In genomic region chr18:64311859-64312258, GRCh38 we compare ENCODE assay signal across 36 cellular contexts.
"Had no signal": no experiment of that assay in that cellular context is flagged by ENCODE, and none has a peak within 500 bp of the region (broad histone marks: within the 10 kb centered on the region; RNA-seq: fewer than 3 reads in every experiment).

No MANE protein-coding gene starts in this region.

- H3K27ac Mint-ChIP-seq: activated naive CD4-positive, alpha-beta T cell treated with anti-CD3 and anti-CD28 coated beads for 36 hours; activated naive CD4-positive, alpha-beta T cell treated with anti-CD3 and anti-CD28 coated beads, Interleukin-2, amount 10 ng/mL, durations not matched to agents 7 days and 5 days; activated naive CD4-positive, alpha-beta T cell treated with anti-CD3 and anti-CD28 coated beads, Interleukin-2, amount 50 U/mL, for 24 hours; activated naive CD4-positive, alpha-beta T cell treated with anti-CD3 and anti-CD28 coated beads, Interleukin-2, amount 50 U/mL, for 72 hours; activated naive CD8-positive, alpha-beta T cell; activated naive CD8-positive, alpha-beta T cell treated with anti-CD3 and anti-CD28 coated beads for 36 hours; activated naive CD8-positive, alpha-beta T cell treated with anti-CD3 and anti-CD28 coated beads, Interleukin-2, amount 10 ng/mL, durations not matched to agents 7 days and 5 days; activated naive CD8-positive, alpha-beta T cell treated with anti-CD3 and anti-CD28 coated beads, Interleukin-2, amount 50 U/mL, for 24 hours; activated T-cell treated with anti-CD3 and anti-CD28 coated beads, Interleukin-2, amount 50 U/mL, for 24 hours; activated T-cell treated with anti-CD3 and anti-CD28 coated beads, Interleukin-2, amount 50 U/mL, for 72 hours; activated T-helper 1 cell treated with anti-CD3 and anti-CD28 coated beads, Interleukin-12 subunit alpha, Interleukin-12 subunit beta, Interleukin-2, Interleukin-4 antibody, amounts not matched to agents 30 ng/mL and 10 ng/mL and 1 ng/mL, durations not matched to agents 14 hours and 24 hours and 36 hours; activated T-helper 17 cell treated with anti-CD3 and anti-CD28 coated beads, Interleukin-2, amount 50 U/mL, for 72 hours; activated T-helper 2 cell treated with anti-CD3 and anti-CD28 coated beads, Interferon-gamma antibody, Interleukin-2, Interleukin-4, amounts not matched to agents 10 μg/mL and 5 μg/mL and 100 μg/mL, durations not matched to agents 14 hours and 24 hours and 36 hours; brain had no signal

- H3K27me3 Mint-ChIP-seq: activated naive CD4-positive, alpha-beta T cell treated with anti-CD3 and anti-CD28 coated beads, Interleukin-2, amount 10 ng/mL, durations not matched to agents 7 days and 5 days; activated naive CD4-positive, alpha-beta T cell treated with anti-CD3 and anti-CD28 coated beads, Interleukin-2, amount 50 U/mL, for 24 hours; activated naive CD8-positive, alpha-beta T cell; activated naive CD8-positive, alpha-beta T cell treated with anti-CD3 and anti-CD28 coated beads for 36 hours; activated naive CD8-positive, alpha-beta T cell treated with anti-CD3 and anti-CD28 coated beads, Interleukin-2, amount 10 ng/mL, durations not matched to agents 7 days and 5 days; activated naive CD8-positive, alpha-beta T cell treated with anti-CD3 and anti-CD28 coated beads, Interleukin-2, amount 50 U/mL, for 24 hours; activated T-cell treated with anti-CD3 and anti-CD28 coated beads, Interleukin-2, amount 50 U/mL, for 24 hours; activated T-helper 17 cell treated with anti-CD3 and anti-CD28 coated beads, Interleukin-2, amount 50 U/mL, for 72 hours; brain; central memory CD8-positive, alpha-beta T cell had no signal

- H3K9me3 ChIP-seq: adrenal gland, ascending aorta, body of pancreas, breast epithelium had no signal

- DNase-seq: activated effector memory CD4-positive, alpha-beta T cell treated with anti-CD3 and anti-CD28 coated beads, Interleukin-2, amount 50 U/mL, for 16 hours; activated effector memory CD4-positive, alpha-beta T cell treated with Interleukin-2 at 50 U/mL for 16 hours; activated gamma-delta T cell; activated gamma-delta T cell treated with Interleukin-2 at 50 U/mL for 16 hours; activated naive CD4-positive, alpha-beta T cell; activated naive CD4-positive, alpha-beta T cell treated with anti-CD3 and anti-CD28 coated beads for 36 hours; activated naive CD4-positive, alpha-beta T cell treated with anti-CD3 and anti-CD28 coated beads, Interleukin-2, amount 10 ng/mL, durations not matched to agents 7 days and 5 days; activated naive CD4-positive, alpha-beta T cell treated with anti-CD3 and anti-CD28 coated beads, Interleukin-2, amount 50 U/mL, for 16 hours; activated naive CD4-positive, alpha-beta T cell treated with Interleukin-2 at 50 U/mL for 16 hours; activated naive CD8-positive, alpha-beta T cell treated with anti-CD3 and anti-CD28 coated beads for 36 hours; activated naive CD8-positive, alpha-beta T cell treated with anti-CD3 and anti-CD28 coated beads, Interleukin-2, amount 10 ng/mL, durations not matched to agents 7 days and 5 days; activated naive CD8-positive, alpha-beta T cell treated with anti-CD3 and anti-CD28 coated beads, Interleukin-2, amount 50 U/mL, for 24 hours; activated T-cell treated with anti-CD3 and anti-CD28 coated beads, Interleukin-2, amount 50 U/mL, for 24 hours; activated T-cell treated with anti-CD3 and anti-CD28 coated beads, Interleukin-2, amount 50 U/mL, for 4 hours; activated T-cell treated with anti-CD3 and anti-CD28 coated beads, Interleukin-2, amount 50 U/mL, for 48 hours; activated T-cell treated with anti-CD3 and anti-CD28 coated beads, Interleukin-2, amount 50 U/mL, for 72 hours; adrenal gland; amniotic stem cell; amygdala; anterior cingulate cortex; aorta; body of pancreas; brain microvascular endothelial cell; caudate nucleus; central memory CD4-positive, alpha-beta T cell; cerebellar nuclear complex had no signal

- H3K4me1 Mint-ChIP-seq: activated naive CD4-positive, alpha-beta T cell treated with anti-CD3 and anti-CD28 coated beads, Interleukin-2, amount 10 ng/mL, durations not matched to agents 7 days and 5 days; activated naive CD4-positive, alpha-beta T cell treated with anti-CD3 and anti-CD28 coated beads, Interleukin-2, amount 50 U/mL, for 24 hours; activated naive CD8-positive, alpha-beta T cell treated with anti-CD3 and anti-CD28 coated beads for 36 hours; activated naive CD8-positive, alpha-beta T cell treated with anti-CD3 and anti-CD28 coated beads, Interleukin-2, amount 10 ng/mL, durations not matched to agents 7 days and 5 days; activated naive CD8-positive, alpha-beta T cell treated with anti-CD3 and anti-CD28 coated beads, Interleukin-2, amount 50 U/mL, for 24 hours; activated T-helper 17 cell treated with anti-CD3 and anti-CD28 coated beads, Interleukin-2, amount 50 U/mL, for 72 hours; brain; central memory CD8-positive, alpha-beta T cell had no signal

- H3K36me3 Mint-ChIP-seq: activated naive CD4-positive, alpha-beta T cell treated with anti-CD3 and anti-CD28 coated beads, Interleukin-2, amount 10 ng/mL, durations not matched to agents 7 days and 5 days; activated naive CD4-positive, alpha-beta T cell treated with anti-CD3 and anti-CD28 coated beads, Interleukin-2, amount 50 U/mL, for 24 hours; activated naive CD4-positive, alpha-beta T cell treated with anti-CD3 and anti-CD28 coated beads, Interleukin-2, amount 50 U/mL, for 72 hours; activated naive CD8-positive, alpha-beta T cell; activated naive CD8-positive, alpha-beta T cell treated with anti-CD3 and anti-CD28 coated beads for 36 hours; activated naive CD8-positive, alpha-beta T cell treated with anti-CD3 and anti-CD28 coated beads, Interleukin-2, amount 10 ng/mL, durations not matched to agents 7 days and 5 days; brain had no signal

- H3K4me3 Mint-ChIP-seq: activated naive CD4-positive, alpha-beta T cell treated with anti-CD3 and anti-CD28 coated beads for 36 hours; activated naive CD4-positive, alpha-beta T cell treated with anti-CD3 and anti-CD28 coated beads, Interleukin-2, amount 10 ng/mL, durations not matched to agents 7 days and 5 days; activated naive CD4-positive, alpha-beta T cell treated with anti-CD3 and anti-CD28 coated beads, Interleukin-2, amount 50 U/mL, for 24 hours; activated naive CD8-positive, alpha-beta T cell; activated naive CD8-positive, alpha-beta T cell treated with anti-CD3 and anti-CD28 coated beads for 36 hours; activated naive CD8-positive, alpha-beta T cell treated with anti-CD3 and anti-CD28 coated beads, Interleukin-2, amount 10 ng/mL, durations not matched to agents 7 days and 5 days; activated naive CD8-positive, alpha-beta T cell treated with anti-CD3 and anti-CD28 coated beads, Interleukin-2, amount 50 U/mL, for 24 hours; activated T-cell treated with anti-CD3 and anti-CD28 coated beads, Interleukin-2, amount 50 U/mL, for 24 hours; activated T-cell treated with anti-CD3 and anti-CD28 coated beads, Interleukin-2, amount 50 U/mL, for 4 hours; activated T-cell treated with anti-CD3 and anti-CD28 coated beads, Interleukin-2, amount 50 U/mL, for 72 hours; activated T-helper 1 cell treated with anti-CD3 and anti-CD28 coated beads, Interleukin-12 subunit alpha, Interleukin-12 subunit beta, Interleukin-2, Interleukin-4 antibody, amounts not matched to agents 30 ng/mL and 10 ng/mL and 1 ng/mL, durations not matched to agents 14 hours and 24 hours and 36 hours; activated T-helper 17 cell treated with anti-CD3 and anti-CD28 coated beads, Interleukin-2, amount 50 U/mL, for 72 hours; brain; central memory CD8-positive, alpha-beta T cell had no signal

- ATAC-seq: activated naive CD4-positive, alpha-beta T cell treated with anti-CD3 and anti-CD28 coated beads, Interleukin-2, amount 50 U/mL, for 72 hours; activated naive CD8-positive, alpha-beta T cell treated with anti-CD3 and anti-CD28 coated beads, Interleukin-2, amount 50 U/mL, for 24 hours; activated T-cell treated with anti-CD3 and anti-CD28 coated beads, Interleukin-2, amount 50 U/mL, for 4 hours; activated T-cell treated with anti-CD3 and anti-CD28 coated beads, Interleukin-2, amount 50 U/mL, for 72 hours; activated T-helper 17 cell treated with anti-CD3 and anti-CD28 coated beads, Interleukin-2, amount 50 U/mL, for 72 hours; body of pancreas had no signal

- H3K9me3 Mint-ChIP-seq: activated naive CD4-positive, alpha-beta T cell treated with anti-CD3 and anti-CD28 coated beads, Interleukin-2, amount 10 ng/mL, durations not matched to agents 7 days and 5 days; activated naive CD4-positive, alpha-beta T cell treated with anti-CD3 and anti-CD28 coated beads, Interleukin-2, amount 50 U/mL, for 24 hours; activated naive CD8-positive, alpha-beta T cell treated with anti-CD3 and anti-CD28 coated beads, Interleukin-2, amount 10 ng/mL, durations not matched to agents 7 days and 5 days; activated naive CD8-positive, alpha-beta T cell treated with anti-CD3 and anti-CD28 coated beads, Interleukin-2, amount 50 U/mL, for 24 hours; activated T-cell treated with anti-CD3 and anti-CD28 coated beads, Interleukin-2, amount 50 U/mL, for 4 hours; activated T-helper 2 cell treated with anti-CD3 and anti-CD28 coated beads, Interferon-gamma antibody, Interleukin-2, Interleukin-4, amounts not matched to agents 10 μg/mL and 5 μg/mL and 100 μg/mL, durations not matched to agents 14 hours and 24 hours and 36 hours had no signal
